ENCODE assay signal across 1 cellular context in genomic region chr2:8303322-8303832, GRCh38.
TF ChIP-seq lines count a peak whose summit lies in the region.

No MANE protein-coding gene starts in this region.

TF ChIP-seq in IMR-90, 13 proteins besides CTCF, POLR2A, EP300 and RAD21 (continued from another document):
- TF ChIP-seq ELK1 (IDR thresholded peaks at IDR 0.05; ENCODE audit: borderline replicate concordance, low read depth, low read length) (no peak), RCOR1 (IDR thresholded peaks at IDR 0.05; ENCODE audit: insufficient replicate concordance, low read length) (no peak), FOS (IDR thresholded peaks at IDR 0.05; ENCODE audit: low read depth, low read length) (no peak), SMC3 (IDR thresholded peaks at IDR 0.05; ENCODE audit: low read depth, low read length) (no peak)
